17 cellular contexts compared by ENCODE assay signal in genomic region chr13:33128134-33128533, GRCh38.
A peak's percentile ranks its signal among the peaks of the same experiment; 100 is the strongest.
DNase-seq lines count a peak whose midpoint lies in the region; ATAC-seq and TF ChIP-seq lines count a peak whose summit lies in the region.
"Had no signal": no experiment of that assay in that cellular context is flagged by ENCODE, and none has a peak within 500 bp of the region (broad histone marks: within the 10 kb centered on the region; RNA-seq: fewer than 3 reads in every experiment).

No MANE protein-coding gene starts in this region.

- TF ChIP-seq EP300 in gastroesophageal sphincter (IDR thresholded peaks at IDR 0.05) = no peak

- no peak overlapping the region for H2AFZ ChIP-seq in PC-3 (ENCODE audit: low read length)

- no peaks in the 10 kb centered on the region for H3K27me3 ChIP-seq in AG04450 (ENCODE audit: control insufficient read depth, insufficient read depth, low read length)
- H3K27me3 ChIP-seq in PC-3 (ENCODE audit: low read length) = no peaks in the 10 kb centered on the region
- no peaks in the 10 kb centered on the region for H3K27me3 ChIP-seq in gastroesophageal sphincter
- H3K27me3 ChIP-seq in skeletal muscle tissue (ENCODE audit: control insufficient read depth in 3 of 3, insufficient read depth in 3 of 3, low read length in 3 of 3) = no peaks in the 10 kb centered on the region

- CTCF ChIA-PET in AG04450 (lab: Charles Lee) (interaction anchor here (1.1 kb wide), 1 partner anchor 14 kb away, joined by 3 read pairs; no protein-coding TSS in a partner anchor), PC-3 (lab: Charles Lee) (no interaction called here)

- peaks cover 13% of the 10 kb centered on the region for H3K36me3 ChIP-seq in PC-3 (ENCODE audit: low read depth, low read length)
- H3K36me3 ChIP-seq in gastroesophageal sphincter = peaks cover 0 to 51% of the 10 kb centered on the region in 2 donors
- peaks cover 4 to 13% (median 10%) of the 10 kb centered on the region in 3 donors for H3K36me3 ChIP-seq in skeletal muscle tissue (ENCODE audit: control insufficient read depth in 3 of 3, insufficient read depth in 3 of 3, low read length in 3 of 3)

- TF ChIP-seq CTCF in AG04450 (IDR thresholded peaks at IDR 0.05; ENCODE audit: low read depth, low read length) (no peak), PC-3 (conservative IDR thresholded peaks at IDR 0.05; ENCODE audit: low read depth, low read length) (no peak), gastroesophageal sphincter (IDR thresholded peaks at IDR 0.05) (no peak)

- H3K4me1 ChIP-seq in PC-3 (ENCODE audit: insufficient read depth, low read length) = peaks cover 30% of the 10 kb centered on the region
- peaks cover 16 to 82% (median 34%) of the 10 kb centered on the region in 3 donors for H3K4me1 ChIP-seq in gastroesophageal sphincter
- H3K4me1 ChIP-seq in skeletal muscle tissue (ENCODE audit: control insufficient read depth in 3 of 3, insufficient read depth in 3 of 3, low read length in 3 of 3) = peaks cover 24 to 47% (median 30%) of the 10 kb centered on the region in 3 donors

- BruUV-seq in PC-3 (replicated peaks; lab: Mats Ljungman, UMichigan) = no TSS peak

- H3K4me3 ChIP-seq in AG04450 (ENCODE audit: low read depth, low read length) = no peak overlapping the region
- H3K4me3 ChIP-seq in PC-3 (ENCODE audit: low read length) = no peak overlapping the region
- H3K4me3 ChIP-seq in gastroesophageal sphincter = no peak overlapping the region
- no peak overlapping the region for H3K4me3 ChIP-seq in skeletal muscle tissue (ENCODE audit: low read length in 3 of 3)

- H3K9me3 ChIP-seq in AG04450 (ENCODE audit: control insufficient read depth, insufficient read depth, low read length) (no peaks in the 10 kb centered on the region), PC-3 (ENCODE audit: low read length) (no peaks in the 10 kb centered on the region), gastroesophageal sphincter (no peaks in the 10 kb centered on the region), skeletal muscle tissue (ENCODE audit: control insufficient read depth in 3 of 3, low read length in 3 of 3) (no peaks in the 10 kb centered on the region)

- no peak for ATAC-seq in PC-3
- no peak for ATAC-seq in gastroesophageal sphincter
- no peak for ATAC-seq in HG03196 (IDR thresholded peaks at IDR 0.05; ENCODE audit: unreplicated experiment)
- no peak for ATAC-seq in HG03378 (IDR thresholded peaks at IDR 0.05; ENCODE audit: unreplicated experiment)

- H4K20me1 ChIP-seq in PC-3 (ENCODE audit: low read length) = no peaks in the 10 kb centered on the region

- WGBS in gastroesophageal sphincter (ENCODE audit: low coverage in 1 of 2), 2 donors = 68 to 70% methylated on average over 4 of the region's 4 CpGs

- no peaks in the 10 kb centered on the region for H3F3A ChIP-seq in PC-3 (ENCODE audit: low read length, unreplicated experiment)

- TF ChIP-seq POLR2A in gastroesophageal sphincter (IDR thresholded peaks at IDR 0.05) = no peak

- H3K9ac ChIP-seq in PC-3 (ENCODE audit: low read length) (no peak overlapping the region), skeletal muscle tissue (ENCODE audit: low read depth in 1 of 3, low read length in 3 of 3) (no peak overlapping the region)
- H3K9ac ChIP-seq: KMS-11 had no signal

- intact Hi-C loops in PC-3 (cut with micrococcal nuclease) = loop anchor here (10.0 kb wide), 2 partner anchors 157 to 417 kb away; partner anchors contain the start of gene STARD13

- POLR2A ChIA-PET in AG04450 (lab: Yijun Ruan, JAX) (no interaction called here), PC-3 (lab: Charles Lee; ENCODE audit: unreplicated experiment) (no interaction called here)

- peak overlapping the region; percentile 39 for H3K27ac ChIP-seq in AG04450 (ENCODE audit: low read depth, low read length)
- H3K27ac ChIP-seq in PC-3 (ENCODE audit: low read length) = no peak overlapping the region
- peak overlapping the region; percentile 13 to 80 (median 59) for H3K27ac ChIP-seq in gastroesophageal sphincter
- peak overlapping the region; percentile 88 for H3K27ac ChIP-seq in skeletal muscle tissue (ENCODE audit: low read depth, low read length)
- H3K27ac ChIP-seq: KMS-11 had no signal

- H3K79me2 ChIP-seq in PC-3 (ENCODE audit: low read length) = no peaks in the 10 kb centered on the region; the same call in 1 of the 2 replicates

- H3K4me2 ChIP-seq in PC-3 (ENCODE audit: low read length) = no peak overlapping the region
- H3K4me2 ChIP-seq: KMS-11 had no signal

- H3K9me2 ChIP-seq in PC-3 (replicated peaks; ENCODE audit: low read length) = no peaks in the 10 kb centered on the region

- DNase-seq in AG04450 (ENCODE audit: low read depth, low spot score) (no peak), PC-3 (peak; percentile 22), UCSD-AML1 (lab: John Stamatoyannopoulos, UW; ENCODE audit: unreplicated experiment) (no peak)
- no peak for DNase-seq in stimulated activated CD4-positive, alpha-beta T cell treated with anti-CD3 and anti-CD28 coated beads, Interleukin-4, amount 100 ng/mL, for 24 hours
- DNase-seq: aorta, EL, foreskin melanocyte, kidney, NCI-H1694, nucleus accumbens, retina, SIG-M5 had no signal
